1 cellular context compared by ENCODE assay signal in genomic region chr2:46143401-46144132, GRCh38.
TF ChIP-seq lines count a peak whose summit lies in the region.

No MANE protein-coding gene starts in this region.

TF ChIP-seq in HCT116, 20 proteins besides CTCF, POLR2A, EP300 and RAD21 (continued from another document):
- TF ChIP-seq REST (IDR thresholded peaks at IDR 0.05; ENCODE audit: low read depth) = no peak
- no peak for TF ChIP-seq TCF7L2 (IDR thresholded peaks at IDR 0.05; ENCODE audit: borderline replicate concordance, extremely low read depth, insufficient read depth, insufficient read length)
- no peak for TF ChIP-seq EGR1 (IDR thresholded peaks at IDR 0.05; ENCODE audit: low read depth)
- no peak for TF ChIP-seq ZBTB33 (IDR thresholded peaks at IDR 0.05; ENCODE audit: extremely low read depth, insufficient replicate concordance, low read length)
